35 cellular contexts compared by ENCODE assay signal in the genomic region with DNA sequence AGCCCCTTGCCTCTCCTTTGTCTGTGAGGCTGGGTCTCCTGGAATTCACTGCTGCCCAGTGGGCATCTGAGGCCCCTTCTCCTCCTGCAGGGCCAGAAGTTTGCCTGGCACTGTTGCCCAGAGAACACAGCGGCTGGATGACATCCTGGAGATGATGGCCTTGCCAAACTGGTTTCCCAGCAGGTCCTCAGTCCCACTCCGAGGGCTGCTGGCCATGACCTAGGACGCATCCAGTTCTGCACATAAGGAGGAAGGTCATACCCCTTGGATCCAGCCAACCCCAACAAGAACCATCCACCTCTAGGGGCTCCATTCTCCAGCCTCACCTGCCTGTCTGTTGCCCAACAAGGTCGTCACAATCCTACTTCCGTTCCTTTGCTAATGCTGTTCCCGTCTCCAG. TPM values are rescaled to one million over a fixed set of nuclear protein-coding genes. Genes with fewer than 3 reads are reported as not detected.
"Had no signal": no experiment of that assay in that cellular context is flagged by ENCODE, and none has a peak within 500 bp of the region (broad histone marks: within the 10 kb centered on the region; RNA-seq: fewer than 3 reads in every experiment).

No MANE protein-coding gene starts in this region.

- DNase-seq: activated B cell treated with CpG ODN at 0.5 μM for 24 hours; activated CD4-positive, alpha-beta memory T cell treated with anti-CD3 and anti-CD28 coated beads, Interleukin-2, amount 10 ng/mL, durations not matched to agents 7 days and 5 days; activated CD4-positive, alpha-beta T cell treated with anti-CD3 and anti-CD28 coated beads for 4 hours; activated CD4-positive, CD25-positive, alpha-beta regulatory T cell treated with anti-CD3 and anti-CD28 coated beads, Interleukin-2, amount 50 U/mL, for 72 hours; activated CD8-positive, alpha-beta memory T cell treated with anti-CD3 and anti-CD28 coated beads for 24 hours; activated CD8-positive, alpha-beta memory T cell treated with anti-CD3 and anti-CD28 coated beads, Interleukin-2, amount 10 ng/mL, durations not matched to agents 7 days and 5 days; activated CD8-positive, alpha-beta memory T cell treated with anti-CD3 and anti-CD28 coated beads, Interleukin-2, amount 50 U/mL, for 48 hours; activated gamma-delta T cell; activated naive CD4-positive, alpha-beta T cell treated with Interleukin-2 at 50 U/mL for 16 hours; activated naive CD8-positive, alpha-beta T cell treated with anti-CD3 and anti-CD28 coated beads, Interleukin-2, amount 50 U/mL, for 24 hours; activated T-cell treated with anti-CD3 and anti-CD28 coated beads, Interleukin-2, amount 50 U/mL, for 72 hours; anterior cingulate cortex; brain microvascular endothelial cell; central memory CD4-positive, alpha-beta T cell; Kasumi-1; MM.1S; MV-4-11; NCI-H1092; NCI-H1436 treated with DMSO at 0.1 percent for 48 hours; NCI-H1694 treated with DMSO at 0.1 percent for 48 hours; NCI-H2029; NCI-H345; NCI-H524 treated with DMSO at 0.1 percent for 48 hours; PC-3; Peyer's patch; RPMI8226; SHP77 treated with DMSO at 0.1 percent for 48 hours; T-helper 1 cell; T-helper 2 cell; T-helper 9 cell had no signal

- H3K27me3 Mint-ChIP-seq: activated B cell treated with CpG ODN at 0.5 μM for 24 hours; activated CD4-positive, alpha-beta memory T cell treated with anti-CD3 and anti-CD28 coated beads, Interleukin-2, amount 10 ng/mL, durations not matched to agents 7 days and 5 days; activated CD8-positive, alpha-beta memory T cell treated with anti-CD3 and anti-CD28 coated beads, Interleukin-2, amount 10 ng/mL, durations not matched to agents 7 days and 5 days; activated naive CD8-positive, alpha-beta T cell had no signal

- H3K27ac Mint-ChIP-seq: activated B cell treated with CpG ODN at 0.5 μM for 24 hours; activated CD4-positive, alpha-beta memory T cell treated with anti-CD3 and anti-CD28 coated beads, Interleukin-2, amount 10 ng/mL, durations not matched to agents 7 days and 5 days; activated CD8-positive, alpha-beta memory T cell treated with anti-CD3 and anti-CD28 coated beads, Interleukin-2, amount 10 ng/mL, durations not matched to agents 7 days and 5 days; activated naive CD8-positive, alpha-beta T cell; activated naive CD8-positive, alpha-beta T cell treated with anti-CD3 and anti-CD28 coated beads, Interleukin-2, amount 50 U/mL, for 24 hours; activated T-cell treated with anti-CD3 and anti-CD28 coated beads, Interleukin-2, amount 50 U/mL, for 72 hours; activated T-helper 2 cell treated with anti-CD3 and anti-CD28 coated beads, Interferon-gamma antibody, Interleukin-2, Interleukin-4, amounts not matched to agents 10 μg/mL and 5 μg/mL and 100 μg/mL, durations not matched to agents 14 hours and 24 hours and 36 hours had no signal

- H3K36me3 Mint-ChIP-seq: activated CD8-positive, alpha-beta memory T cell treated with anti-CD3 and anti-CD28 coated beads, Interleukin-2, amount 10 ng/mL, durations not matched to agents 7 days and 5 days; activated naive CD8-positive, alpha-beta T cell had no signal

- H3K4me3 Mint-ChIP-seq: activated B cell treated with CpG ODN at 0.5 μM for 24 hours; activated CD4-positive, alpha-beta memory T cell treated with anti-CD3 and anti-CD28 coated beads, Interleukin-2, amount 10 ng/mL, durations not matched to agents 7 days and 5 days; activated CD8-positive, alpha-beta memory T cell treated with anti-CD3 and anti-CD28 coated beads, Interleukin-2, amount 10 ng/mL, durations not matched to agents 7 days and 5 days; activated naive CD8-positive, alpha-beta T cell; activated naive CD8-positive, alpha-beta T cell treated with anti-CD3 and anti-CD28 coated beads, Interleukin-2, amount 50 U/mL, for 24 hours; activated T-cell treated with anti-CD3 and anti-CD28 coated beads, Interleukin-2, amount 50 U/mL, for 72 hours had no signal

- H3K4me3 ChIP-seq: K562, Peyer's patch had no signal

- H3K27ac ChIP-seq: brain microvascular endothelial cell, VCaP had no signal

- H3K36me3 ChIP-seq: brain microvascular endothelial cell, Peyer's patch had no signal

- H3K27me3 ChIP-seq: brain microvascular endothelial cell, Peyer's patch had no signal

- ATAC-seq: activated CD8-positive, alpha-beta memory T cell treated with anti-CD3 and anti-CD28 coated beads, Interleukin-2, amount 10 ng/mL, durations not matched to agents 7 days and 5 days; activated naive CD8-positive, alpha-beta T cell treated with anti-CD3 and anti-CD28 coated beads, Interleukin-2, amount 50 U/mL, for 24 hours; activated T-cell treated with anti-CD3 and anti-CD28 coated beads, Interleukin-2, amount 50 U/mL, for 72 hours; K562; PC-3; SK-N-SH treated with all-trans-retinoic acid at 6 μM for 48 hours had no signal

- H3K9me3 Mint-ChIP-seq: activated B cell treated with CpG ODN at 0.5 μM for 24 hours; activated CD4-positive, alpha-beta memory T cell treated with anti-CD3 and anti-CD28 coated beads, Interleukin-2, amount 10 ng/mL, durations not matched to agents 7 days and 5 days; activated naive CD8-positive, alpha-beta T cell treated with anti-CD3 and anti-CD28 coated beads, Interleukin-2, amount 50 U/mL, for 24 hours; activated T-cell treated with anti-CD3 and anti-CD28 coated beads, Interleukin-2, amount 50 U/mL, for 72 hours; activated T-helper 2 cell treated with anti-CD3 and anti-CD28 coated beads, Interferon-gamma antibody, Interleukin-2, Interleukin-4, amounts not matched to agents 10 μg/mL and 5 μg/mL and 100 μg/mL, durations not matched to agents 14 hours and 24 hours and 36 hours had no signal

- H3K9me3 ChIP-seq: Peyer's patch had no signal

RNA-seq across cellular contexts. Expression of a gene that starts 45.1 kb away (rescaled TPM):
- total RNA-seq: activated CD4-positive, alpha-beta memory T cell treated with anti-CD3 and anti-CD28 coated beads, Interleukin-2, amount 10 ng/mL, durations not matched to agents 7 days and 5 days had no signal
